13 cellular contexts compared by ENCODE assay signal in genomic region chr6:15274696-15275387, GRCh38. TPM values are rescaled to one million over a fixed set of nuclear protein-coding genes. Genes with fewer than 3 reads are reported as not detected.
A peak's percentile ranks its signal among the peaks of the same experiment; 100 is the strongest.
DNase-seq lines count a peak whose midpoint lies in the region; ATAC-seq and TF ChIP-seq lines count a peak whose summit lies in the region.
"Had no signal": no experiment of that assay in that cellular context is flagged by ENCODE, and none has a peak within 500 bp of the region (broad histone marks: within the 10 kb centered on the region; RNA-seq: fewer than 3 reads in every experiment).

No MANE protein-coding gene starts in this region.

- intact Hi-C loops in activated CD4-positive, alpha-beta T cell treated with anti-CD3 and anti-CD28 coated beads, Interleukin-2, amount 10 ng/mL, durations not matched to agents 24 days and 14 days (cut with micrococcal nuclease): no loop called here

- H3K4me1 Mint-ChIP-seq in activated CD4-positive, alpha-beta T cell treated with anti-CD3 and anti-CD28 coated beads, Interleukin-2, amount 10 ng/mL, durations not matched to agents 24 days and 14 days: peaks cover 51% of the 10 kb centered on the region

- H3K27ac Mint-ChIP-seq in activated CD4-positive, alpha-beta T cell treated with anti-CD3 and anti-CD28 coated beads, Interleukin-2, amount 10 ng/mL, durations not matched to agents 24 days and 14 days: peak overlapping the region; percentile 62

- peak; percentile 2 for TF ChIP-seq CTCF in foreskin fibroblast (IDR thresholded peaks at IDR 0.05; ENCODE audit: low read depth, low read length)

- no peaks in the 10 kb centered on the region for H3K9me3 Mint-ChIP-seq in activated CD4-positive, alpha-beta T cell treated with anti-CD3 and anti-CD28 coated beads, Interleukin-2, amount 10 ng/mL, durations not matched to agents 24 days and 14 days

- no peak overlapping the region for H3K4me3 Mint-ChIP-seq in activated CD4-positive, alpha-beta T cell treated with anti-CD3 and anti-CD28 coated beads, Interleukin-2, amount 10 ng/mL, durations not matched to agents 24 days and 14 days

- H3K36me3 Mint-ChIP-seq in activated CD4-positive, alpha-beta T cell treated with anti-CD3 and anti-CD28 coated beads, Interleukin-2, amount 10 ng/mL, durations not matched to agents 24 days and 14 days (ENCODE audit: low read depth): peaks cover 39% of the 10 kb centered on the region

- H3K27me3 Mint-ChIP-seq in activated CD4-positive, alpha-beta T cell treated with anti-CD3 and anti-CD28 coated beads, Interleukin-2, amount 10 ng/mL, durations not matched to agents 24 days and 14 days: no peaks in the 10 kb centered on the region

- ATAC-seq in HG02852 (IDR thresholded peaks at IDR 0.05; ENCODE audit: unreplicated experiment): no peak

- no peak overlapping the region for H3K4me3 ChIP-seq in foreskin fibroblast (ENCODE audit: low read depth in 1 of 2, low read length in 2 of 2)
- H3K4me3 ChIP-seq: tibial artery had no signal

- no peak for DNase-seq in activated CD4-positive, alpha-beta T cell treated with anti-CD3 and anti-CD28 coated beads, Interleukin-2, amount 10 ng/mL, durations not matched to agents 24 days and 14 days
- no peak for DNase-seq in activated CD4-positive, alpha-beta T cell treated with anti-CD3 and anti-CD28 coated beads for 4 hours
- peak; percentile 17 for DNase-seq in RPMI7951 (ENCODE audit: low read depth)
- DNase-seq in foreskin fibroblast: peak in 1 of 2 donors; percentile 34
- DNase-seq in renal cortical epithelial cell (ENCODE audit: low read depth): peak; percentile 42
- no peak for DNase-seq in GDM1 (lab: John Stamatoyannopoulos, UW)
- no peak for DNase-seq in NCI-H748 treated with DMSO at 0.1 percent for 48 hours (lab: John Stamatoyannopoulos, UW)
- DNase-seq: activated CD8-positive, alpha-beta memory T cell treated with anti-CD3 and anti-CD28 coated beads, Interleukin-2, amount 50 U/mL, for 4 hours; amniotic stem cell; NCI-H226; small intestine; tibial artery had no signal

RNA-seq across cellular contexts. Expression of gene JARID2, which starts 29.0 kb away (rescaled TPM):
- total RNA-seq in activated CD4-positive, alpha-beta T cell treated with anti-CD3 and anti-CD28 coated beads, Interleukin-2, amount 10 ng/mL, durations not matched to agents 24 days and 14 days: 48.7 and 49.5 TPM in 2 replicates
- 10.5 and 10.6 TPM in 2 replicates for total RNA-seq in RPMI7951 (2014; rRNA removed; shearing (Covaris generic))
- total RNA-seq in renal cortical epithelial cell: 5.9 and 8.5 TPM in 2 replicates

Comparison
In these comparisons a context has a peak if more than half of its experiments do, and no peak if none do; other contexts are left out.
1. DNase-seq: peak in RPMI7951 (single experiment) and renal cortical epithelial cell (single experiment); none in activated CD4-positive, alpha-beta T cell treated with anti-CD3 and anti-CD28 coated beads, Interleukin-2, amount 10 ng/mL, durations not matched to agents 24 days and 14 days (single experiment), activated CD4-positive, alpha-beta T cell treated with anti-CD3 and anti-CD28 coated beads for 4 hours (0 of 2), GDM1 (single experiment) and NCI-H748 treated with DMSO at 0.1 percent for 48 hours (single experiment).